8 cellular contexts compared by ENCODE assay signal in genomic region chr3:56683122-56683817, GRCh38. TPM values are rescaled to one million over a fixed set of nuclear protein-coding genes. Genes with fewer than 3 reads are reported as not detected.
DNase-seq lines count a peak whose midpoint lies in the region; ATAC-seq and TF ChIP-seq lines count a peak whose summit lies in the region.

A gene with protein sequence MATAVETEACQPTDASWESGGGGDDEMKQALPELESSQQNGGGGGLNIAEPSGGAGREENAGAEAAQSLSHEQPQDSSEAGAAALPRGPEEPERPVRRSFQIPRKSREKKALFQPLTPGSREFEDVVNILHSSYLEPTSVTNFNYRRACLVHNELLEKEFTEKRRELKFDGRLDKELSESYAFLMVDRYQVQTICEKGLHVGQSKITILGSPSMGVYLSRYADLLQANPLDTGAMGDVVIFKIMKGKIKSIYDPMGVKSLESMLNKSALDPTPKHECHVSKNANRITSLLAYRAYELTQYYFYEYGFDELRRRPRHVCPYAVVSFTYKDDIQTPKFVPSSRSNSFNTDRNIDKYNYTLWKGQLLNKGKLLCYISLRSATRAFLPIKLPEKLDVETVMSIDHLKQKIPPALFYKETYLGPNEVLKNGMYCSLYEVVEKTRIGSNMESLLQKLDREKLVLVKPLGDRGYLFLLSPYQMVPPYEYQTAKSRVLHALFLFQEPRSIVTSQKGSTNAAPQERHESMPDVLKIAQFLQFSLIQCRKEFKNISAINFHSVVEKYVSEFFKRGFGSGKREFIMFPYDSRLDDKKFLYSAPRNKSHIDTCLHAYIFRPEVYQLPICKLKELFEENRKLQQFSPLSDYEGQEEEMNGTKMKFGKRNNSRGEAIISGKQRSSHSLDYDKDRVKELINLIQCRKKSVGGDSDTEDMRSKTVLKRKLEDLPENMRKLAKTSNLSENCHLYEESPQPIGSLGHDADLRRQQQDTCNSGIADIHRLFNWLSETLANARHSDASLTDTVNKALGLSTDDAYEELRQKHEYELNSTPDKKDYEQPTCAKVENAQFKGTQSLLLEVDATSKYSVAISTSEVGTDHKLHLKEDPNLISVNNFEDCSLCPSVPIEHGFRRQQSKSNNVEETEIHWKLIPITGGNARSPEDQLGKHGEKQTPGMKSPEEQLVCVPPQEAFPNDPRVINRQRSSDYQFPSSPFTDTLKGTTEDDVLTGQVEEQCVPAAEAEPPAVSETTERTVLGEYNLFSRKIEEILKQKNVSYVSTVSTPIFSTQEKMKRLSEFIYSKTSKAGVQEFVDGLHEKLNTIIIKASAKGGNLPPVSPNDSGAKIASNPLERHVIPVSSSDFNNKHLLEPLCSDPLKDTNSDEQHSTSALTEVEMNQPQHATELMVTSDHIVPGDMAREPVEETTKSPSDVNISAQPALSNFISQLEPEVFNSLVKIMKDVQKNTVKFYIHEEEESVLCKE (N-terminal part only) (minus strand): TSS chr3:56683265. CDS start chr3:56683006, 259 bp downstream.

- H3K27ac ChIP-seq in PC-9 (peak within 1 kb of the TSS; percentile 84), muscle layer of duodenum (ENCODE audit: low read length) (peak within 1 kb of the TSS; percentile 94)

- ATAC-seq in GM19372 (IDR thresholded peaks at IDR 0.05; ENCODE audit: low read depth, unreplicated experiment) (peak; percentile 66), HG03565 (IDR thresholded peaks at IDR 0.05; ENCODE audit: unreplicated experiment) (peak; percentile 56), esophagus mucosa (peak; percentile 98)

- POLR2A ChIA-PET in PC-9 (lab: Charles Lee; ENCODE audit: unreplicated experiment) = interaction anchor here (0.5 kb wide), 1 partner anchor 130 kb away, joined by 3 read pairs; no protein-coding TSS in a partner anchor

- H3K4me3 ChIP-seq in PC-9 = peak within 1 kb of the TSS; percentile 76
- peak within 1 kb of the TSS; percentile 87 to 92 for H3K4me3 ChIP-seq in muscle layer of duodenum (ENCODE audit: low read depth in 1 of 2, low read length in 2 of 2)

- H3K27me3 ChIP-seq in PC-9 (ENCODE audit: insufficient read depth, low read depth) = no peaks in the 10 kb centered on the region
- H3K27me3 ChIP-seq in muscle layer of duodenum (ENCODE audit: low read depth, low read length) = no peaks in the 10 kb centered on the region

- H3K9me3 ChIP-seq in PC-9 (ENCODE audit: insufficient read depth, low read depth) = no peaks in the 10 kb centered on the region; the same call in 1 of the 2 replicates
- peaks cover 0 to 3% of the 10 kb centered on the region in 2 donors for H3K9me3 ChIP-seq in muscle layer of duodenum (ENCODE audit: control insufficient read depth in 1 of 2, low read length in 2 of 2)

- H2AFZ ChIP-seq in PC-9 = peak within 1 kb of the TSS; percentile 91

- BruUV-seq in PC-9 (replicated peaks; lab: Mats Ljungman, UMichigan) = no TSS peak

- intact Hi-C loops in PC-9 (cut with micrococcal nuclease; ENCODE audit: unreplicated experiment) = loop anchor here (1.0 kb wide), 1 partner anchor 8 kb away; no protein-coding TSS in a partner anchor

- peaks cover 7% of the 10 kb centered on the region; the same call in 1 of the 2 replicates for H3F3A ChIP-seq in PC-9 (ENCODE audit: insufficient read depth, low read depth)

- no peaks in the 10 kb centered on the region for H3K9me2 ChIP-seq in PC-9 (ENCODE audit: insufficient read depth)

- H3K36me3 ChIP-seq in PC-9 (ENCODE audit: low read depth) = peaks cover 26% of the 10 kb centered on the region
- no peaks in the 10 kb centered on the region for H3K36me3 ChIP-seq in muscle layer of duodenum (ENCODE audit: control insufficient read depth in 1 of 2, insufficient read depth in 2 of 2, low read length in 2 of 2)

- CTCF ChIA-PET in PC-9 (lab: Charles Lee) = interaction anchor here (0.7 kb wide), 2 partner anchors 205 to 400 kb away, joined by 3 to 4 read pairs; no protein-coding TSS in a partner anchor

- peaks cover 4% of the 10 kb centered on the region; the same call in 1 of the 2 replicates for H4K20me1 ChIP-seq in PC-9 (ENCODE audit: insufficient read depth)

- no peak for TF ChIP-seq CTCF in PC-9 (conservative IDR thresholded peaks at IDR 0.05)

- peaks cover 26% of the 10 kb centered on the region for H3K4me1 ChIP-seq in PC-9 (replicated peaks; ENCODE audit: insufficient read depth)
- H3K4me1 ChIP-seq in muscle layer of duodenum (ENCODE audit: control insufficient read depth in 1 of 2, insufficient read depth in 2 of 2, low read length in 2 of 2) = peaks cover 9 to 22% of the 10 kb centered on the region in 2 donors

- peaks cover 41% of the 10 kb centered on the region for H3K79me2 ChIP-seq in PC-9 (ENCODE audit: low read depth)

- DNase-seq in CMK (ENCODE audit: low read depth) (peak; percentile 59), PC-9 (peak; percentile 45 to 72)
- peak; percentile 90 to 91 for DNase-seq in activated T-cell treated with anti-CD3 and anti-CD28 coated beads, Interleukin-2, amount 50 U/mL, for 48 hours
- peak; percentile 65 for DNase-seq in stimulated activated CD8-positive, alpha-beta memory T cell treated with anti-CD3 and anti-CD28 coated beads, Interleukin-7, amount 100 ng/mL, for 24 hours (ENCODE audit: low read depth)

- peak within 1 kb of the TSS; percentile 87 for H3K4me2 ChIP-seq in PC-9

RNA-seq across cellular contexts. Expression of the gene that starts here (rescaled TPM):
- total RNA-seq in PC-9 (2021) (47.1 and 55.1 TPM in 2 replicates), esophagus mucosa (30.0 TPM)

Comparison
In these comparisons a context has a peak if more than half of its experiments do, and no peak if none do; other contexts are left out.
1. Peak in every context shown above with its lines: DNase-seq, ATAC-seq, H3K4me3 ChIP-seq and H3K27ac ChIP-seq.